Comparison of ENCODE assay signal across 8 cellular contexts in the genomic region with DNA sequence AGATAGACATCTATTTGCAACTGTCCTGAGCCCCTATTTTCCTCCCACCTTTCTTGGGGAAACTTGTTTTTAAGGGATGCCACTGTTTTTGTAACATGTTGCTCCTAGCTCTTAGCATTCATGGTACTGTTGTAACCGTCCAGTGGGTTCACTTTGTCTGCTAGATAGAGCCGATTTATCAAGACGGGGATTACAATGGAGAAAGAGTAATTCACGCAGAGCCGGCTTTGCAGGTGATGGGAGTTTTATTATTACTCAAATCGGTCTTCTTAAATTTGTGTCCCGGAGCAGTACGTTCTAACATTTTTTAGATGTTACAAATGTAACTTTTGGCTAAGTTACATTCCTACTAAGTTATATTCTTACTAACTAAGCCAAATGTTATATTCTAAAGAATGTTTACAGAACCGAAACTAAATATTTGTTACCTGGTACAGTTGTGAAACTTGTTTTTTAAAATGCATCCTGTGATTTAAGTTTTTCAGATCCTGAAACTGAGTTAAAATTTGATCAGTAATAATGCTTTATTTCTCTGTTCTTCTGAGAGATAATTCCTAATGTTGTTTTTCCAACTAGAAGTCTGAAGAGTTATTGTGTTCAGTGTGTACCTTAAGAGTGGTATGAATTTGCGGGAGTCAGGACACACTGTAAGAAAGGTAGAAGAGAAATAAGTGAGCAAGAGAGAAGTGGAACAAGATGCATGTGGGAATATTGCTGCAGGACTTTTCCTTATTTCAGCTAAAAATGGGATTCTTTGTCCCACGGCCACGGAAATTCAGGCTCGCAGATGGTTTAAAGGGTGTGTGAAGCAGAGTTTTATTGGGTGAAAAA. TPM values are rescaled to one million over a fixed set of nuclear protein-coding genes. Genes with fewer than 3 reads are reported as not detected.
DNase-seq lines count a peak whose midpoint lies in the region; ATAC-seq, FAIRE-seq and TF ChIP-seq lines count a peak whose summit lies in the region.

No MANE protein-coding gene starts in this region.

- TF ChIP-seq CTCF in activated CD8-positive, alpha-beta T cell treated with anti-CD3 and anti-CD28 coated beads for 36 hours (IDR thresholded peaks at IDR 0.05): no peak

- WGBS in small intestine, 3 donors: 2 to 6% (median 3%) methylated on average over 13 of the region's 13 CpGs

- peaks cover 2% of the 10 kb centered on the region for H3K27me3 Mint-ChIP-seq in activated CD8-positive, alpha-beta memory T cell treated with anti-CD3 and anti-CD28 coated beads, Interleukin-2, amount 10 ng/mL, durations not matched to agents 7 days and 5 days
- H3K27me3 Mint-ChIP-seq in activated CD8-positive, alpha-beta T cell treated with anti-CD3 and anti-CD28 coated beads for 36 hours: no peaks in the 10 kb centered on the region

- peak overlapping the region; percentile 88 to 91 for H3K27ac ChIP-seq in small intestine (ENCODE audit: low read depth in 1 of 2, low read length in 1 of 2)

- H3K4me1 Mint-ChIP-seq in activated CD8-positive, alpha-beta memory T cell treated with anti-CD3 and anti-CD28 coated beads, Interleukin-2, amount 10 ng/mL, durations not matched to agents 7 days and 5 days: peaks cover 59% of the 10 kb centered on the region
- peaks cover 53% of the 10 kb centered on the region for H3K4me1 Mint-ChIP-seq in activated CD8-positive, alpha-beta T cell treated with anti-CD3 and anti-CD28 coated beads for 36 hours (ENCODE audit: low read depth)

- peaks cover 4% of the 10 kb centered on the region for H3K9me3 Mint-ChIP-seq in activated CD8-positive, alpha-beta memory T cell treated with anti-CD3 and anti-CD28 coated beads, Interleukin-2, amount 10 ng/mL, durations not matched to agents 7 days and 5 days (ENCODE audit: low read depth)
- peaks cover 12% of the 10 kb centered on the region for H3K9me3 Mint-ChIP-seq in activated CD8-positive, alpha-beta T cell treated with anti-CD3 and anti-CD28 coated beads for 36 hours

- POLR2A ChIA-PET in activated CD8-positive, alpha-beta T cell treated with anti-CD3 and anti-CD28 coated beads for 36 hours (lab: Charles Lee): interaction anchor here (0.8 to 26.1 kb wide), 21 partner anchors 10 to 906 kb away, joined by 3 to 745 read pairs (median 6); partner anchors contain the start of genes CD69, CLEC2B and CLEC2D

- H3K4me3 Mint-ChIP-seq in activated CD8-positive, alpha-beta memory T cell treated with anti-CD3 and anti-CD28 coated beads, Interleukin-2, amount 10 ng/mL, durations not matched to agents 7 days and 5 days: peak overlapping the region; percentile 95
- H3K4me3 Mint-ChIP-seq in activated CD8-positive, alpha-beta T cell treated with anti-CD3 and anti-CD28 coated beads for 36 hours: peak overlapping the region; percentile 98

- intact Hi-C loops in activated CD8-positive, alpha-beta T cell treated with anti-CD3 and anti-CD28 coated beads for 36 hours (cut with micrococcal nuclease): loop anchor here (1.0 to 5.0 kb wide), 2 partner anchors 24 to 93 kb away; no protein-coding TSS in a partner anchor
- intact Hi-C loops in left ventricle myocardium superior (cut with micrococcal nuclease): no loop called here

- peaks cover 2 to 4% of the 10 kb centered on the region in 2 donors for H3K4me1 ChIP-seq in small intestine (ENCODE audit: control insufficient read depth in 2 of 2, insufficient read depth in 1 of 2, low read depth in 1 of 2, low read length in 1 of 2)

- H3K27ac Mint-ChIP-seq in activated CD8-positive, alpha-beta memory T cell treated with anti-CD3 and anti-CD28 coated beads, Interleukin-2, amount 10 ng/mL, durations not matched to agents 7 days and 5 days: peak overlapping the region; percentile 94
- H3K27ac Mint-ChIP-seq in activated CD8-positive, alpha-beta T cell treated with anti-CD3 and anti-CD28 coated beads for 36 hours: peak overlapping the region; percentile 99

- peak overlapping the region; percentile 65 to 67 for H3K4me3 ChIP-seq in small intestine (ENCODE audit: low read depth in 1 of 2, low read length in 2 of 2)

- peaks cover 2% of the 10 kb centered on the region for H3K9me3 ChIP-seq in small intestine (ENCODE audit: control insufficient read depth, low read depth)

- peak; percentile 86 for FAIRE-seq in small intestine (lab: Jason Lieb, UNC)

- no peak for ATAC-seq in activated CD8-positive, alpha-beta memory T cell treated with anti-CD3 and anti-CD28 coated beads, Interleukin-2, amount 10 ng/mL, durations not matched to agents 7 days and 5 days
- no peak for ATAC-seq in activated CD8-positive, alpha-beta T cell treated with anti-CD3 and anti-CD28 coated beads for 36 hours
- ATAC-seq in left ventricle myocardium superior (peak; percentile 9), HG02763 (IDR thresholded peaks at IDR 0.05; ENCODE audit: unreplicated experiment) (no peak)

- peaks cover 64% of the 10 kb centered on the region for H3K36me3 Mint-ChIP-seq in activated CD8-positive, alpha-beta memory T cell treated with anti-CD3 and anti-CD28 coated beads, Interleukin-2, amount 10 ng/mL, durations not matched to agents 7 days and 5 days
- H3K36me3 Mint-ChIP-seq in activated CD8-positive, alpha-beta T cell treated with anti-CD3 and anti-CD28 coated beads for 36 hours (ENCODE audit: low read depth): peaks cover 80% of the 10 kb centered on the region

- no peaks in the 10 kb centered on the region for H3K36me3 ChIP-seq in small intestine (ENCODE audit: control insufficient read depth in 2 of 2, insufficient read depth in 2 of 2, low read length in 2 of 2)

- no peak for DNase-seq in activated CD8-positive, alpha-beta memory T cell treated with anti-CD3 and anti-CD28 coated beads, Interleukin-2, amount 10 ng/mL, durations not matched to agents 7 days and 5 days
- DNase-seq in activated CD8-positive, alpha-beta memory T cell treated with anti-CD3 and anti-CD28 coated beads, Interleukin-2, amount 50 U/mL, for 48 hours: no peak
- DNase-seq in activated CD8-positive, alpha-beta T cell treated with anti-CD3 and anti-CD28 coated beads for 36 hours: peak; percentile 24
- DNase-seq in left ventricle myocardium superior: no peak
- no peak for DNase-seq in small intestine
- DNase-seq in GM19240 (ENCODE audit: insufficient read length, low spot score): no peak
- DNase-seq in NK-92 (lab: John Stamatoyannopoulos, UW; ENCODE audit: unreplicated experiment): no peak

- CTCF ChIA-PET in activated CD8-positive, alpha-beta memory T cell treated with anti-CD3 and anti-CD28 coated beads, Interleukin-2, amount 10 ng/mL, durations not matched to agents 7 days and 5 days (lab: Charles Lee): interaction anchor here (0.6 to 3.8 kb wide), 11 partner anchors 13 to 181 kb away, joined by 3 to 33 read pairs (median 5); partner anchors contain the start of gene CLEC2D
- CTCF ChIA-PET in activated CD8-positive, alpha-beta T cell treated with anti-CD3 and anti-CD28 coated beads for 36 hours (lab: Charles Lee): interaction anchor here (0.9 to 2.7 kb wide), 10 partner anchors 13 to 607 kb away, joined by 3 to 9 read pairs (median 6); partner anchors contain the start of gene CD69

- no peaks in the 10 kb centered on the region for H3K27me3 ChIP-seq in small intestine (ENCODE audit: control insufficient read depth in 2 of 2, insufficient read depth in 2 of 2, low read length in 2 of 2)

RNA-seq across cellular contexts. Expression of gene CLEC2D, which starts 20.6 kb away (rescaled TPM):
- 100 to 1,000 TPM; 355 to 385 TPM for total RNA-seq in activated CD8-positive, alpha-beta memory T cell treated with anti-CD3 and anti-CD28 coated beads, Interleukin-2, amount 10 ng/mL, durations not matched to agents 7 days and 5 days
- total RNA-seq in activated CD8-positive, alpha-beta T cell treated with anti-CD3 and anti-CD28 coated beads for 36 hours: 100 to 1,000 TPM; 240 to 259 TPM
- total RNA-seq in left ventricle myocardium superior: 4.2 TPM
- 1 to 10 TPM in 2 of 3 donors, under 1 TPM in 1; 0.67 to 2.4 (median 2.0) TPM for polyA plus RNA-seq in small intestine

RNA-seq across cellular contexts. Expression of gene KLRB1, which starts 41.2 kb away (rescaled TPM):
- 10 to 100 TPM; 13.0 to 30.2 TPM for total RNA-seq in activated CD8-positive, alpha-beta memory T cell treated with anti-CD3 and anti-CD28 coated beads, Interleukin-2, amount 10 ng/mL, durations not matched to agents 7 days and 5 days
- total RNA-seq in activated CD8-positive, alpha-beta T cell treated with anti-CD3 and anti-CD28 coated beads for 36 hours: 1 to 10 TPM; 4.7 to 4.9 TPM
- 0.30 TPM for total RNA-seq in left ventricle myocardium superior
- 10 to 100 TPM in 1 of 3 donors, 1 to 10 TPM in 2; 2.5 to 15.9 (median 2.9) TPM for polyA plus RNA-seq in small intestine

Comparison
In these comparisons a context has a peak if more than half of its experiments do, and no peak if none do; other contexts are left out.
1. RNA of gene CLEC2D, which starts 20.6 kb away (total RNA-seq): 355 to 385 TPM in activated CD8-positive, alpha-beta memory T cell treated with anti-CD3 and anti-CD28 coated beads, Interleukin-2, amount 10 ng/mL, durations not matched to agents 7 days and 5 days and 240 to 259 TPM in activated CD8-positive, alpha-beta T cell treated with anti-CD3 and anti-CD28 coated beads for 36 hours; 4.2 TPM in left ventricle myocardium superior (single experiment); every median in the first group is over 10 times any median in the second.